Comparison of ENCODE assay signal across 1 cellular context in the genomic region with DNA sequence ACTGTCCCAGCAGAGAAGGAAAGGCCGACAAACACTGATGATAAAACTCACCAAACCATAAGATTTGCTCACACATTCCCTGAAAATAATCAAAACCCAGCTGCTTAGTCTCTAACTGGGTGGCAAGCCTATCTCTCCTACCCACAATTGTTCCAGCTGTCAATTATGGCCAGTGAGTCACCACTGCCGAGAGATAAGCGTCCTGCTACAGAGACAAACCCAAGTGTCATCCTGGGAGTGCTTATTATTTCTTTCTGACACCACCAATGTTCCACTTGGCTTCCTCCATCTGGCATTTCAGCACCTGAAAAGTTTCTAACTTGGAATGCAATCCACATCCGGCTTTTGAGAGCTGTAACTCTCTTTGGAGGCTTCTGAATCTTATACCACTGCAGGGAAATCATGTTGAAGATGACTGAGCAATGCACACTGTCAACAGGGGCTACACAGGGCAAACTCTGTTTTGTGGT.
TF ChIP-seq lines count a peak whose summit lies in the region.

No MANE protein-coding gene starts in this region.

TF ChIP-seq in SK-N-SH, 30 proteins besides CTCF, POLR2A, EP300 and RAD21 (continued from another document):
- TF ChIP-seq, protein P1, sequence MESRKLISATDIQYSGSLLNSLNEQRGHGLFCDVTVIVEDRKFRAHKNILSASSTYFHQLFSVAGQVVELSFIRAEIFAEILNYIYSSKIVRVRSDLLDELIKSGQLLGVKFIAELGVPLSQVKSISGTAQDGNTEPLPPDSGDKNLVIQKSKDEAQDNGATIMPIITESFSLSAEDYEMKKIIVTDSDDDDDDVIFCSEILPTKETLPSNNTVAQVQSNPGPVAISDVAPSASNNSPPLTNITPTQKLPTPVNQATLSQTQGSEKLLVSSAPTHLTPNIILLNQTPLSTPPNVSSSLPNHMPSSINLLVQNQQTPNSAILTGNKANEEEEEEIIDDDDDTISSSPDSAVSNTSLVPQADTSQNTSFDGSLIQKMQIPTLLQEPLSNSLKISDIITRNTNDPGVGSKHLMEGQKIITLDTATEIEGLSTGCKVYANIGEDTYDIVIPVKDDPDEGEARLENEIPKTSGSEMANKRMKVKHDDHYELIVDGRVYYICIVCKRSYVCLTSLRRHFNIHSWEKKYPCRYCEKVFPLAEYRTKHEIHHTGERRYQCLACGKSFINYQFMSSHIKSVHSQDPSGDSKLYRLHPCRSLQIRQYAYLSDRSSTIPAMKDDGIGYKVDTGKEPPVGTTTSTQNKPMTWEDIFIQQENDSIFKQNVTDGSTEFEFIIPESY (IDR thresholded peaks at IDR 0.05; ENCODE audit: borderline replicate concordance, low read depth) = no peak
- TF ChIP-seq SMC3 (IDR thresholded peaks at IDR 0.05; ENCODE audit: low read depth, low read length) (no peak), MXI1 (IDR thresholded peaks at IDR 0.05; ENCODE audit: low read depth, low read length) (no peak), JUND (IDR thresholded peaks at IDR 0.05) (peak; percentile 51), ELF1 (IDR thresholded peaks at IDR 0.05) (no peak), NFIC (IDR thresholded peaks at IDR 0.05; ENCODE audit: borderline replicate concordance) (no peak), RFX5 (IDR thresholded peaks at IDR 0.05; ENCODE audit: low read length) (no peak), USF1 (IDR thresholded peaks at IDR 0.05; ENCODE audit: borderline replicate concordance, low read depth) (no peak), TCF12 (IDR thresholded peaks at IDR 0.05) (peak; percentile 77), TEAD4 (IDR thresholded peaks at IDR 0.05; ENCODE audit: borderline replicate concordance, insufficient read depth) (no peak), FOXJ3 (CRISPR knock-in tag; IDR thresholded peaks at IDR 0.05) (no peak), USF2 (IDR thresholded peaks at IDR 0.05; ENCODE audit: borderline replicate concordance, low read depth, low read length) (no peak), NRF1 (IDR thresholded peaks at IDR 0.05; ENCODE audit: low read depth, low read length) (no peak), YY1 (IDR thresholded peaks at IDR 0.05; ENCODE audit: low read depth) (no peak)
